23 cellular contexts compared by ENCODE assay signal in the genomic region with DNA sequence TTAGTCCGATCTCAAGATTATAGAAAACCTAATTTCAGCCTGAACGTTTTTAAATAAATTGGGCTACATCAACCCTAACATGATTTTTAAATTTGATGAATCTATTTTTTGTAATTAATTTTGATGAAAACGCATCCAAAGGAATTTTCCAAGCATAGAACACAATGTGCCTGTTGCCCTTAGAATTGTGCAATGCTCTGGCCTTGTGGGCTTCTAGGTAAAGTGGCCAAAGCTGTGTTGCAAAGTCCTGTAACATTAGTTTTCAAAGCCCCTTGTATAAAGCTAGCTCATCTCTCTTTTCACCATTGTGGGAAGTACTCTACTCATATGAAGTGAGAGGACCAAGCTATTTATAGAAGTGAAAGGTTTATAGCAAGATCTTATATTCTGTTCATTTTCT.
DNase-seq lines count a peak whose midpoint lies in the region; ATAC-seq, FAIRE-seq and TF ChIP-seq lines count a peak whose summit lies in the region.
"Had no signal": no experiment of that assay in that cellular context is flagged by ENCODE, and none has a peak within 500 bp of the region (broad histone marks: within the 10 kb centered on the region; RNA-seq: fewer than 3 reads in every experiment).

No MANE protein-coding gene starts in this region.

- POLR2A ChIA-PET in HepG2 (lab: Yijun Ruan, JAX): no interaction called here

- TF ChIP-seq CTCF in HepG2 (CRISPR knock-in tag; IDR thresholded peaks at IDR 0.05) (no peak), right lobe of liver (IDR thresholded peaks at IDR 0.05) (no peak), osteoblast (IDR thresholded peaks at IDR 0.05; ENCODE audit: extremely low read depth, low read depth, low read length) (no peak)

- H3K27ac ChIP-seq in HepG2 (ENCODE audit: extremely low read length, insufficient read depth, low read length) (no peak overlapping the region), right lobe of liver (no peak overlapping the region), osteoblast (ENCODE audit: low read depth, low read length) (no peak overlapping the region)
- H3K27ac ChIP-seq: 22Rv1, BLaER1, C4-2B had no signal

- no peak for ATAC-seq in HepG2
- ATAC-seq in right lobe of liver: no peak
- ATAC-seq: CD8-positive, alpha-beta T cell; GM23338 had no signal

- H3K79me2 ChIP-seq in HepG2 (ENCODE audit: insufficient read depth, low read length) (no peaks in the 10 kb centered on the region), osteoblast (ENCODE audit: insufficient read depth, low read length) (no peaks in the 10 kb centered on the region)

- H3K4me3 ChIP-seq in HepG2 (replicated peaks in 1 of 3; ENCODE audit: insufficient read depth in 1 of 3, low read depth in 2 of 3, low read length in 3 of 3) (no peak overlapping the region), right lobe of liver (no peak overlapping the region), osteoblast (ENCODE audit: insufficient read depth, low read length) (no peak overlapping the region)
- H3K4me3 ChIP-seq: BLaER1, GM23338 had no signal

- 4% methylated on average over 3 of the region's 3 CpGs for WGBS in HepG2 (ENCODE audit: low lambda C conversion rate)
- WGBS in right lobe of liver (ENCODE audit: insufficient coverage, low coverage, low lambda C conversion rate, missing lambda C conversion rate): 47% methylated on average over 3 of the region's 3 CpGs

- TF ChIP-seq POLR2A in HepG2 (IDR thresholded peaks at IDR 0.05; ENCODE audit: insufficient read depth in 1 of 2, low read depth in 2 of 2, low read length in 2 of 2) (no peak), right lobe of liver (IDR thresholded peaks at IDR 0.05) (no peak)

- no peak overlapping the region for H2AFZ ChIP-seq in HepG2 (ENCODE audit: low read length)
- H2AFZ ChIP-seq in osteoblast (ENCODE audit: low read length): no peak overlapping the region
- H2AFZ ChIP-seq: GM23338 had no signal

- H3K27me3 ChIP-seq in HepG2 (ENCODE audit: control insufficient read depth in 1 of 2, insufficient read depth in 2 of 2, low read length in 2 of 2): no peaks in the 10 kb centered on the region
- H3K27me3 ChIP-seq in right lobe of liver: no peaks in the 10 kb centered on the region
- H3K27me3 ChIP-seq in osteoblast (ENCODE audit: insufficient read depth, low read length): no peaks in the 10 kb centered on the region
- H3K27me3 ChIP-seq: BLaER1 had no signal

- no peak for TF ChIP-seq RAD21 in HepG2 (CRISPR knock-in tag; IDR thresholded peaks at IDR 0.05)

- H3K9me3 ChIP-seq in HepG2 (ENCODE audit: low read length) (no peaks in the 10 kb centered on the region), right lobe of liver (no peaks in the 10 kb centered on the region), osteoblast (ENCODE audit: low read depth, low read length) (no peaks in the 10 kb centered on the region)
- H3K9me3 ChIP-seq: BLaER1, Caco-2 had no signal

- no TSS peak for BruUV-seq in HepG2 (replicated peaks; lab: Mats Ljungman, UMichigan)

- CTCF ChIA-PET in HepG2 (lab: Yijun Ruan, JAX; ENCODE audit: low intra/inter-chr PET ratio, low total read pairs): no interaction called here

- TF ChIP-seq EP300 in HepG2 (IDR thresholded peaks at IDR 0.05; ENCODE audit: low read depth in 2 of 2, low read length in 2 of 2) (no peak), HepG2 (CRISPR knock-in tag; IDR thresholded peaks at IDR 0.05; ENCODE audit: borderline replicate concordance) (no peak)

- H4K20me1 ChIP-seq in HepG2 (ENCODE audit: insufficient read depth, low read length) (no peaks in the 10 kb centered on the region), osteoblast (ENCODE audit: insufficient read depth, low read length) (no peaks in the 10 kb centered on the region)
- H4K20me1 ChIP-seq: BLaER1 had no signal

- in situ Hi-C loops in HepG2 (cut with HindIII; ENCODE audit: extremely low pct_ligation_motif_present, low pct_unique_long_range_greater_than_20kb): no loop called here

- FAIRE-seq in HepG2 (lab: Jason Lieb, UNC): no peak
- FAIRE-seq: A204.1, G401.6, GM12892, GM19239 had no signal

- no peaks in the 10 kb centered on the region for H3K36me3 ChIP-seq in HepG2 (replicated peaks in 1 of 2; ENCODE audit: control insufficient read depth in 1 of 2, insufficient read depth in 2 of 2, low read length in 2 of 2)
- H3K36me3 ChIP-seq in right lobe of liver: no peaks in the 10 kb centered on the region
- H3K36me3 ChIP-seq in osteoblast (ENCODE audit: insufficient read depth, low read length): no peaks in the 10 kb centered on the region
- H3K36me3 ChIP-seq: BLaER1 had no signal

- intact Hi-C loops in HepG2 (cut with micrococcal nuclease; ENCODE audit: unreplicated experiment): no loop called here
- intact Hi-C loops in right lobe of liver (cut with DNase I): no loop called here

- DNase-seq in HepG2 (ENCODE audit: low spot score) (no peak), right lobe of liver (no peak), amniotic epithelial cell (ENCODE audit: low read depth) (peak; percentile 56), fibroblast of gingiva (ENCODE audit: low read depth) (peak; percentile 40), osteoblast (ENCODE audit: insufficient read length, low spot score, missing footprints) (peak; percentile 13), NCI-H187 treated with DMSO at 0.1 percent for 48 hours (lab: John Stamatoyannopoulos, UW) (no peak), NCI-H2029 treated with DMSO at 0.1 percent for 48 hours (lab: John Stamatoyannopoulos, UW) (no peak), GM19238 (ENCODE audit: insufficient read length, low spot score) (no peak)
- DNase-seq: Caco-2; CD4-positive, CD25-positive, alpha-beta regulatory T cell; CD8-positive, alpha-beta T cell; DMS153; DND-41; H7; HCEC 1CT had no signal

- H3K4me1 ChIP-seq in HepG2 (ENCODE audit: insufficient read depth, low read length) (no peaks in the 10 kb centered on the region), right lobe of liver (no peaks in the 10 kb centered on the region), osteoblast (ENCODE audit: insufficient read depth, low read length) (no peaks in the 10 kb centered on the region)
- H3K4me1 ChIP-seq: BLaER1, Caco-2 had no signal

- H3K9ac ChIP-seq in HepG2 (ENCODE audit: insufficient read depth, low read depth, low read length): no peak overlapping the region
- H3K9ac ChIP-seq: BLaER1 had no signal

- H3K4me2 ChIP-seq in HepG2 (ENCODE audit: low read depth, low read length) (no peak overlapping the region), osteoblast (ENCODE audit: insufficient read depth, low read length) (no peak overlapping the region)
- H3K4me2 ChIP-seq: BLaER1, GM23338 had no signal

TF ChIP-seq in HepG2, 621 proteins besides CTCF, POLR2A, EP300 and RAD21:
- TF ChIP-seq, protein P1, sequence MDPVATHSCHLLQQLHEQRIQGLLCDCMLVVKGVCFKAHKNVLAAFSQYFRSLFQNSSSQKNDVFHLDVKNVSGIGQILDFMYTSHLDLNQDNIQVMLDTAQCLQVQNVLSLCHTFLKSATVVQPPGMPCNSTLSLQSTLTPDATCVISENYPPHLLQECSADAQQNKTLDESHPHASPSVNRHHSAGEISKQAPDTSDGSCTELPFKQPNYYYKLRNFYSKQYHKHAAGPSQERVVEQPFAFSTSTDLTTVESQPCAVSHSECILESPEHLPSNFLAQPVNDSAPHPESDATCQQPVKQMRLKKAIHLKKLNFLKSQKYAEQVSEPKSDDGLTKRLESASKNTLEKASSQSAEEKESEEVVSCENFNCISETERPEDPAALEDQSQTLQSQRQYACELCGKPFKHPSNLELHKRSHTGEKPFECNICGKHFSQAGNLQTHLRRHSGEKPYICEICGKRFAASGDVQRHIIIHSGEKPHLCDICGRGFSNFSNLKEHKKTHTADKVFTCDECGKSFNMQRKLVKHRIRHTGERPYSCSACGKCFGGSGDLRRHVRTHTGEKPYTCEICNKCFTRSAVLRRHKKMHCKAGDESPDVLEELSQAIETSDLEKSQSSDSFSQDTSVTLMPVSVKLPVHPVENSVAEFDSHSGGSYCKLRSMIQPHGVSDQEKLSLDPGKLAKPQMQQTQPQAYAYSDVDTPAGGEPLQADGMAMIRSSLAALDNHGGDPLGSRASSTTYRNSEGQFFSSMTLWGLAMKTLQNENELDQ (CRISPR knock-in tag; IDR thresholded peaks at IDR 0.05; ENCODE audit: borderline replicate concordance): no peak
- peak; percentile 67 for TF ChIP-seq CEBPB (IDR thresholded peaks at IDR 0.05; ENCODE audit: borderline replicate concordance, low read depth, low read length)

Comparison
In these comparisons a context has a peak if more than half of its experiments do, and no peak if none do; other contexts are left out.
1. DNase-seq: peak in amniotic epithelial cell (single experiment), fibroblast of gingiva (single experiment) and osteoblast (single experiment); none in HepG2 (single experiment), right lobe of liver (0 of 3), NCI-H187 treated with DMSO at 0.1 percent for 48 hours (single experiment), NCI-H2029 treated with DMSO at 0.1 percent for 48 hours (single experiment) and GM19238 (single experiment).